Comparison of ENCODE assay signal across 22 cellular contexts in the genomic region with DNA sequence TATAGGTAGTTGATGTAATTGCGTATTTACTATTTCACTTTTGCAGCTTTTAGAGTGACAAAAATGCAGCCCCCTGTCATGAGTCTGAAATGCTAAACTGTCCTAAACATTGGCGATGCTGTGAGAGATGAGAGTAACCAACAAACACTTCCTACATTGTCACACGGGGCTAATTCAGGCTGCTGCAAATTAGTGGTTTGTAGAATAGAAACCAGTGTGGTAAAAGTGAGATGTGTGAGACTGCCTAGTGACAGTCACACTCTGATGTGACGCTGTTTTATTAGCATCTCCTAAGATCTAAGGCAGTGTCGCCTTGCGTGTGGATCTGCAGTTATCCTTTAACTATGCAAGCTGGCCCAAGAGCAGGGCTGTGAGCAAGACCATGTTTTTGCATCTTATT.
DNase-seq lines count a peak whose midpoint lies in the region; ATAC-seq and TF ChIP-seq lines count a peak whose summit lies in the region.
"Had no signal": no experiment of that assay in that cellular context is flagged by ENCODE, and none has a peak within 500 bp of the region (broad histone marks: within the 10 kb centered on the region; RNA-seq: fewer than 3 reads in every experiment).

No MANE protein-coding gene starts in this region.

- peak; percentile 59 for ATAC-seq in GM18858 (IDR thresholded peaks at IDR 0.05; ENCODE audit: unreplicated experiment)
- ATAC-seq in GM21717 (IDR thresholded peaks at IDR 0.05; ENCODE audit: unreplicated experiment) = peak; percentile 69
- peak; percentile 48 for ATAC-seq in HG03565 (IDR thresholded peaks at IDR 0.05; ENCODE audit: unreplicated experiment)
- no peak for ATAC-seq in PC-3
- ATAC-seq in Right ventricle myocardium inferior = no peak
- ATAC-seq: SK-N-SH treated with all-trans-retinoic acid at 6 μM for 48 hours had no signal

- POLR2A ChIA-PET in PC-3 (lab: Charles Lee; ENCODE audit: unreplicated experiment) = no interaction called here

- H3K4me1 Mint-ChIP-seq in neural progenitor cell (peaks cover 3% of the 10 kb centered on the region), endodermal cell (peaks cover 11% of the 10 kb centered on the region)

- H3K9me3 ChIP-seq in neural progenitor cell (ENCODE audit: low read depth) (no peaks in the 10 kb centered on the region), PC-3 (ENCODE audit: low read length) (no peaks in the 10 kb centered on the region), endodermal cell (ENCODE audit: control insufficient read depth, low read length) (no peaks in the 10 kb centered on the region)

- H3K36me3 Mint-ChIP-seq in neural progenitor cell (no peaks in the 10 kb centered on the region), endodermal cell (ENCODE audit: low read depth) (no peaks in the 10 kb centered on the region)

- H3K27ac ChIP-seq in neural progenitor cell (no peak overlapping the region), PC-3 (ENCODE audit: low read length) (no peak overlapping the region), endodermal cell (ENCODE audit: low read depth, low read length) (no peak overlapping the region)
- H3K27ac ChIP-seq: C4-2B had no signal

- H3K27me3 Mint-ChIP-seq in neural progenitor cell (ENCODE audit: insufficient read depth, low read depth) (peaks cover 2% of the 10 kb centered on the region), endodermal cell (ENCODE audit: insufficient read depth) (no peaks in the 10 kb centered on the region)

- H3K79me2 ChIP-seq in neural progenitor cell (ENCODE audit: low read depth) (no peaks in the 10 kb centered on the region), PC-3 (ENCODE audit: low read length) (no peaks in the 10 kb centered on the region)

- TF ChIP-seq CTCF in neural progenitor cell (IDR thresholded peaks at IDR 0.05) (no peak), PC-3 (conservative IDR thresholded peaks at IDR 0.05; ENCODE audit: low read depth, low read length) (no peak), endodermal cell (conservative IDR thresholded peaks at IDR 0.05) (no peak)

- BruUV-seq in PC-3 (replicated peaks; lab: Mats Ljungman, UMichigan) = no TSS peak

- H4K20me1 ChIP-seq in neural progenitor cell (ENCODE audit: low read depth) (no peaks in the 10 kb centered on the region), PC-3 (ENCODE audit: low read length) (no peaks in the 10 kb centered on the region)

- H3F3A ChIP-seq in neural progenitor cell (ENCODE audit: low read depth) (no peaks in the 10 kb centered on the region), PC-3 (ENCODE audit: low read length, unreplicated experiment) (no peaks in the 10 kb centered on the region)

- no peak overlapping the region for H3K4me3 Mint-ChIP-seq in neural progenitor cell
- H3K4me3 Mint-ChIP-seq in endodermal cell = no peak overlapping the region

- H3K4me1 ChIP-seq in neural progenitor cell (no peaks in the 10 kb centered on the region), PC-3 (ENCODE audit: insufficient read depth, low read length) (no peaks in the 10 kb centered on the region), endodermal cell (ENCODE audit: control insufficient read depth, insufficient read depth, low read length) (peaks cover 5% of the 10 kb centered on the region)

- H3K27ac Mint-ChIP-seq in neural progenitor cell = no peak overlapping the region
- no peak overlapping the region for H3K27ac Mint-ChIP-seq in endodermal cell

- H3K9ac ChIP-seq in neural progenitor cell = no peak overlapping the region
- H3K9ac ChIP-seq in PC-3 (ENCODE audit: low read length) = no peak overlapping the region
- no peak overlapping the region for H3K9ac ChIP-seq in endodermal cell (ENCODE audit: extremely low read depth, low read length, poor library complexity, severe bottlenecking)

- no peak for DNase-seq in neural progenitor cell (ENCODE audit: low spot score)
- DNase-seq in PC-3 = no peak
- DNase-seq in endodermal cell = no peak
- no peak for DNase-seq in Right ventricle myocardium inferior (ENCODE audit: missing footprints)
- DNase-seq in mucosa of gallbladder (ENCODE audit: low spot score) = no peak
- DNase-seq: ACHN, AML-193, DMS79, NCI-H1092 treated with DMSO at 0.1 percent for 48 hours, NCI-H146, NCI-H2029 treated with DMSO at 0.1 percent for 48 hours, NCI-H2171, NCI-H446, NCI-H69, OCI-M1, SIG-M5, T1000 had no signal

- peak overlapping the region; percentile 61 for H2AFZ ChIP-seq in neural progenitor cell (replicated peaks)
- H2AFZ ChIP-seq in PC-3 (ENCODE audit: low read length) = no peak overlapping the region

- CTCF ChIA-PET in PC-3 (lab: Charles Lee) = no interaction called here

- H3K9me3 Mint-ChIP-seq in neural progenitor cell (no peaks in the 10 kb centered on the region), endodermal cell (no peaks in the 10 kb centered on the region)

- H3K4me3 ChIP-seq in neural progenitor cell (no peak overlapping the region), PC-3 (ENCODE audit: low read length) (no peak overlapping the region), endodermal cell (ENCODE audit: low read length) (no peak overlapping the region)

- H3K27me3 ChIP-seq in neural progenitor cell (no peaks in the 10 kb centered on the region), PC-3 (ENCODE audit: low read length) (no peaks in the 10 kb centered on the region), endodermal cell (ENCODE audit: control insufficient read depth, insufficient read depth, low read length, poor library complexity, severe bottlenecking) (no peaks in the 10 kb centered on the region)

- WGBS in endodermal cell (ENCODE audit: insufficient coverage in 1 of 2, insufficient read length in 1 of 2), 2 experiments = 60 to 81% methylated on average over 5 to 6 of the region's 6 CpGs

- H3K36me3 ChIP-seq in neural progenitor cell (no peaks in the 10 kb centered on the region), PC-3 (ENCODE audit: low read depth, low read length) (no peaks in the 10 kb centered on the region), endodermal cell (ENCODE audit: control insufficient read depth, insufficient read depth, low read length) (no peaks in the 10 kb centered on the region)

- H3K9me2 ChIP-seq in PC-3 (replicated peaks; ENCODE audit: low read length) = no peaks in the 10 kb centered on the region

- H3K4me2 ChIP-seq in neural progenitor cell = no peak overlapping the region
- H3K4me2 ChIP-seq in PC-3 (ENCODE audit: low read length) = no peak overlapping the region

- intact Hi-C loops in PC-3 (cut with micrococcal nuclease) (no loop called here), Right ventricle myocardium inferior (cut with DNase I) (no loop called here)

Comparison
In these comparisons a context has a peak if more than half of its experiments do, and no peak if none do; other contexts are left out.
1. ATAC-seq: peak in GM18858 (single experiment), GM21717 (single experiment) and HG03565 (single experiment); none in PC-3 (single experiment) and Right ventricle myocardium inferior (single experiment).